ENCODE assay signal across 8 cellular contexts in the genomic region with DNA sequence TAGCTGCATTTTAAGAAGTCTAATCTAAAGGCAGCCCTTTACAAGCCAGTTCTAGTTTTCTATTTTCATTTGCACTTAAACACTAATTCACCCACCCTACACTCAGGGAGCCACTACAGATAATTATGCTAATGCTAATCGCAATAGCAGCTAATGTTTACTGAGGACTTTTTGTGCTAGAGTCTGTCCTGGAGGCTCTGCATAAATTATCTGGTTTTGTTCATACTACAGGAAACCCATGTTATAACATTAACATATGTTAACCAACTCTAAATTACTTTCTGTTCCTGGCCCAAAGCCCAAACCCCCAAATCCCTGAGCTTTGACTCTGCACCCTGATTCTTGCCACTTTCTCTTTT. TPM values are rescaled to one million over a fixed set of nuclear protein-coding genes. Genes with fewer than 3 reads are reported as not detected.
DNase-seq lines count a peak whose midpoint lies in the region; ATAC-seq and TF ChIP-seq lines count a peak whose summit lies in the region.

No MANE protein-coding gene starts in this region.

- CTCF ChIA-PET in PC-3 (lab: Charles Lee), result no interaction called here

- TF ChIP-seq CTCF in PC-3 (conservative IDR thresholded peaks at IDR 0.05; ENCODE audit: low read depth, low read length) (no peak), glutamatergic neuron (IDR thresholded peaks at IDR 0.05; ENCODE audit: partially characterized antibody, unreplicated experiment) (no peak)

- ATAC-seq in GM21619 (IDR thresholded peaks at IDR 0.05; ENCODE audit: unreplicated experiment) (peak; percentile 21), PC-3 (no peak)
- ATAC-seq in stimulated activated effector memory CD8-positive, alpha-beta T cell treated with anti-CD3 and anti-CD28 coated beads, Interleukin-12 subunit alpha, Interleukin-12 subunit beta, amount 100 ng/mL, for 72 hours, result no peak

- peaks cover 0 to 6% (median 0%) of the 10 kb centered on the region in 10 experiments; a peak in 2 of 20 replicates for H3K4me1 ChIP-seq in BLaER1 treated with 17β-estradiol and CSF1 and Interleukin-3, amounts not matched to agents 10 nM and 100 nM
- no peaks in the 10 kb centered on the region for H3K4me1 ChIP-seq in PC-3 (ENCODE audit: insufficient read depth, low read length)

- H4K20me1 ChIP-seq in BLaER1 treated with 17β-estradiol and CSF1 and Interleukin-3, amounts not matched to agents 10 nM and 100 nM, result no peaks in the 10 kb centered on the region; a peak in 1 of 22 replicates
- no peaks in the 10 kb centered on the region for H4K20me1 ChIP-seq in PC-3 (ENCODE audit: low read length)

- H3K4me3 ChIP-seq in BLaER1 treated with 17β-estradiol and CSF1 and Interleukin-3, amounts not matched to agents 10 nM and 100 nM, result peak overlapping the region; percentile 64 to 78 (median 74); a peak in 18 of 20 replicates
- peak overlapping the region; percentile 65 for H3K4me3 ChIP-seq in PC-3 (ENCODE audit: low read length)

- peaks cover 37 to 99% (median 91%) of the 10 kb centered on the region in 11 experiments for H3K27me3 ChIP-seq in BLaER1 treated with 17β-estradiol and CSF1 and Interleukin-3, amounts not matched to agents 10 nM and 100 nM
- peaks cover 56% of the 10 kb centered on the region for H3K27me3 ChIP-seq in PC-3 (ENCODE audit: low read length)

- no peaks in the 10 kb centered on the region for H3F3A ChIP-seq in PC-3 (ENCODE audit: low read length, unreplicated experiment)

- H3K9me3 Mint-ChIP-seq in glutamatergic neuron (ENCODE audit: unreplicated experiment), result no peaks in the 10 kb centered on the region
- H3K9me3 Mint-ChIP-seq in stimulated activated effector memory CD8-positive, alpha-beta T cell treated with anti-CD3 and anti-CD28 coated beads, Interleukin-12 subunit alpha, Interleukin-12 subunit beta, amount 100 ng/mL, for 72 hours, result no peaks in the 10 kb centered on the region

- H3K4me3 Mint-ChIP-seq in glutamatergic neuron (ENCODE audit: unreplicated experiment), result peak overlapping the region; percentile 81
- H3K4me3 Mint-ChIP-seq in stimulated activated effector memory CD8-positive, alpha-beta T cell treated with anti-CD3 and anti-CD28 coated beads, Interleukin-12 subunit alpha, Interleukin-12 subunit beta, amount 100 ng/mL, for 72 hours, result peak overlapping the region; percentile 90

- H3K4me2 ChIP-seq in BLaER1 treated with 17β-estradiol and CSF1 and Interleukin-3, amounts not matched to agents 10 nM and 100 nM, result peak overlapping the region; percentile 8 to 56 (median 39); a peak in 17 of 22 replicates
- H3K4me2 ChIP-seq in PC-3 (ENCODE audit: low read length), result peak overlapping the region; percentile 85

- POLR2A ChIA-PET in PC-3 (lab: Charles Lee; ENCODE audit: unreplicated experiment), result no interaction called here

- peak overlapping the region in 5 of 11 experiments; percentile 11 to 79 (median 74); a peak in 5 of 22 replicates for H3K9ac ChIP-seq in BLaER1 treated with 17β-estradiol and CSF1 and Interleukin-3, amounts not matched to agents 10 nM and 100 nM
- no peak overlapping the region for H3K9ac ChIP-seq in PC-3 (ENCODE audit: low read length)

- no peaks in the 10 kb centered on the region for H3K36me3 Mint-ChIP-seq in glutamatergic neuron (ENCODE audit: unreplicated experiment)
- no peaks in the 10 kb centered on the region for H3K36me3 Mint-ChIP-seq in stimulated activated effector memory CD8-positive, alpha-beta T cell treated with anti-CD3 and anti-CD28 coated beads, Interleukin-12 subunit alpha, Interleukin-12 subunit beta, amount 100 ng/mL, for 72 hours

- no peaks in the 10 kb centered on the region for H3K27me3 Mint-ChIP-seq in glutamatergic neuron (ENCODE audit: unreplicated experiment)

- peak overlapping the region; percentile 75 for H2AFZ ChIP-seq in PC-3 (ENCODE audit: low read length)

- no peaks in the 10 kb centered on the region for H3K36me3 ChIP-seq in BLaER1 treated with 17β-estradiol and CSF1 and Interleukin-3, amounts not matched to agents 10 nM and 100 nM
- H3K36me3 ChIP-seq in PC-3 (ENCODE audit: low read depth, low read length), result no peaks in the 10 kb centered on the region

- no peaks in the 10 kb centered on the region for H3K79me2 ChIP-seq in PC-3 (ENCODE audit: low read length)

- H3K4me1 Mint-ChIP-seq in glutamatergic neuron (ENCODE audit: low read depth, unreplicated experiment), result no peaks in the 10 kb centered on the region
- H3K4me1 Mint-ChIP-seq in stimulated activated effector memory CD8-positive, alpha-beta T cell treated with anti-CD3 and anti-CD28 coated beads, Interleukin-12 subunit alpha, Interleukin-12 subunit beta, amount 100 ng/mL, for 72 hours, result peaks cover 12% of the 10 kb centered on the region

- intact Hi-C loops in PC-3 (cut with micrococcal nuclease), result no loop called here

- peak overlapping the region; percentile 50 for H3K27ac Mint-ChIP-seq in glutamatergic neuron (ENCODE audit: unreplicated experiment)
- peak overlapping the region; percentile 94 for H3K27ac Mint-ChIP-seq in stimulated activated effector memory CD8-positive, alpha-beta T cell treated with anti-CD3 and anti-CD28 coated beads, Interleukin-12 subunit alpha, Interleukin-12 subunit beta, amount 100 ng/mL, for 72 hours

- H3K27ac ChIP-seq in BLaER1 treated with 17β-estradiol and CSF1 and Interleukin-3, amounts not matched to agents 10 nM and 100 nM, result peak overlapping the region in 1 of 11 experiments; percentile 33; a peak in 1 of 22 replicates
- no peak overlapping the region for H3K27ac ChIP-seq in PC-3 (ENCODE audit: low read length)

- DNase-seq in PC-3 (no peak), glutamatergic neuron (no peak), HuH-7.5 (ENCODE audit: low spot score) (no peak), cerebellum (ENCODE audit: low spot score) (no peak), islet precursor cell (no peak)
- DNase-seq in stimulated activated effector memory CD8-positive, alpha-beta T cell treated with anti-CD3 and anti-CD28 coated beads, Interleukin-12 subunit alpha, Interleukin-12 subunit beta, amount 100 ng/mL, for 72 hours (ENCODE audit: low spot score in 2 of 2), result no peak

- no peaks in the 10 kb centered on the region for H3K9me2 ChIP-seq in PC-3 (replicated peaks; ENCODE audit: low read length)

- H3K9me3 ChIP-seq in BLaER1 treated with 17β-estradiol and CSF1 and Interleukin-3, amounts not matched to agents 10 nM and 100 nM (replicated peaks in 1 of 11), result no peaks in the 10 kb centered on the region
- H3K9me3 ChIP-seq in PC-3 (ENCODE audit: low read length), result no peaks in the 10 kb centered on the region

- no TSS peak for BruUV-seq in PC-3 (replicated peaks; lab: Mats Ljungman, UMichigan)

RNA-seq across cellular contexts. Expression of a gene that starts 0.5 kb away (rescaled TPM):
- 0.18 TPM in 1 of 2 replicates, not detected in the other for total RNA-seq in PC-3 (2014; rRNA removed)
- total RNA-seq in glutamatergic neuron (ENCODE audit: unreplicated experiment), result 7.5 TPM
- total RNA-seq in cerebellum, result 14.4 TPM
